ENCODE assay signal across 3 cellular contexts in genomic region chr19:53959176-53959757, GRCh38.
TF ChIP-seq lines count a peak whose summit lies in the region.

No MANE protein-coding gene starts in this region.

TF ChIP-seq in SK-N-SH, 30 proteins besides CTCF, POLR2A, EP300 and RAD21:
- TF ChIP-seq JUND (IDR thresholded peaks at IDR 0.05) = no peak
- peak; percentile 88 for TF ChIP-seq CHD2 (IDR thresholded peaks at IDR 0.05; ENCODE audit: low read length, partially characterized antibody)
TF ChIP-seq in SK-N-SH: peak in this region for 1.

TF ChIP-seq in SK-N-SH treated with all-trans-retinoic acid at 6 μM for 48 hours, 23 proteins besides CTCF, POLR2A, EP300 and RAD21:
- TF ChIP-seq PATZ1 (CRISPR knock-in tag; IDR thresholded peaks at IDR 0.05; ENCODE audit: borderline replicate concordance) (no peak), ESRRG (CRISPR knock-in tag; IDR thresholded peaks at IDR 0.05) (no peak), SNAI2 (CRISPR knock-in tag; IDR thresholded peaks at IDR 0.05) (no peak), ZC3H10 (CRISPR knock-in tag; IDR thresholded peaks at IDR 0.05) (no peak), PPARA (CRISPR knock-in tag; IDR thresholded peaks at IDR 0.05; ENCODE audit: borderline replicate concordance) (no peak), BACH2 (CRISPR knock-in tag; IDR thresholded peaks at IDR 0.05; ENCODE audit: borderline replicate concordance) (no peak), RARB (CRISPR knock-in tag; IDR thresholded peaks at IDR 0.05) (no peak), ZNF8 (CRISPR knock-in tag; IDR thresholded peaks at IDR 0.05) (no peak), ZNF565 (CRISPR knock-in tag; conservative IDR thresholded peaks at IDR 0.05; ENCODE audit: low read depth) (no peak), ARNTL (CRISPR knock-in tag; IDR thresholded peaks at IDR 0.05; ENCODE audit: borderline replicate concordance, low read depth) (no peak), TCF4 (CRISPR knock-in tag; IDR thresholded peaks at IDR 0.05; ENCODE audit: borderline replicate concordance) (no peak), OSR1 (CRISPR knock-in tag; IDR thresholded peaks at IDR 0.05) (no peak)

TF ChIP-seq in H1, 55 proteins besides CTCF, POLR2A, EP300 and RAD21:
- TF ChIP-seq RBBP5 (IDR thresholded peaks at IDR 0.05; ENCODE audit: borderline replicate concordance, low read depth, low read length) = peak; percentile 80; the same call in 1 of the 2 replicates
- peak; percentile 65; the same call in 1 of the 2 replicates for TF ChIP-seq EGR1 (IDR thresholded peaks at IDR 0.05; ENCODE audit: borderline replicate concordance, low read depth, low read length)
- TF ChIP-seq SIN3A (conservative IDR thresholded peaks at IDR 0.05 in 1 of 2, IDR thresholded peaks at IDR 0.05 in 1 of 2; ENCODE audit: low read depth in 1 of 2, low read length in 2 of 2) = 0 out of 4 replicates have a peak, but pooled peaks have one; percentile 22 to 51
- TF ChIP-seq BRCA1 (IDR thresholded peaks at IDR 0.05; ENCODE audit: low read depth, low read length) = no peak
- TF ChIP-seq ATF2 (IDR thresholded peaks at IDR 0.05; ENCODE audit: low read length) = no peak
- no peak for TF ChIP-seq CREB1 (IDR thresholded peaks at IDR 0.05)
- TF ChIP-seq ASH2L (IDR thresholded peaks at IDR 0.05; ENCODE audit: low read length) = peak; percentile 54
- no peak for TF ChIP-seq BCL11A (IDR thresholded peaks at IDR 0.05; ENCODE audit: low read depth in 2 of 2, low read length in 2 of 2)
- TF ChIP-seq POU5F1 (IDR thresholded peaks at IDR 0.05; ENCODE audit: low read depth, low read length) = no peak
- TF ChIP-seq KDM4A (IDR thresholded peaks at IDR 0.05; ENCODE audit: low read depth, low read length, severe bottlenecking) = no peak
- TF ChIP-seq TCF12 (IDR thresholded peaks at IDR 0.05; ENCODE audit: low read depth, low read length) = no peak
- TF ChIP-seq ATF3 (IDR thresholded peaks at IDR 0.05; ENCODE audit: insufficient read depth, low read depth, low read length) = no peak
- TF ChIP-seq SIX5 (IDR thresholded peaks at IDR 0.05; ENCODE audit: low read depth, low read length) = no peak
- TF ChIP-seq HDAC6 (IDR thresholded peaks at IDR 0.05; ENCODE audit: low read depth, low read length) = no peak
- no peak for TF ChIP-seq NANOG (IDR thresholded peaks at IDR 0.05; ENCODE audit: insufficient read depth, low read depth, low read length, poor library complexity, severe bottlenecking)
- no peak for TF ChIP-seq BACH1 (IDR thresholded peaks at IDR 0.05; ENCODE audit: low read length)
- TF ChIP-seq KDM1A (IDR thresholded peaks at IDR 0.05; ENCODE audit: borderline replicate concordance, low read length) = peak; percentile 90
- no peak for TF ChIP-seq SP4 (IDR thresholded peaks at IDR 0.05; ENCODE audit: low read length)
- 0 out of 2 replicates have a peak, but pooled peaks have one; percentile 24 for TF ChIP-seq MAX (IDR thresholded peaks at IDR 0.05)
- TF ChIP-seq SAP30 (IDR thresholded peaks at IDR 0.05; ENCODE audit: insufficient read depth, insufficient replicate concordance, low read length) = no peak
- TF ChIP-seq RNF2 (IDR thresholded peaks at IDR 0.05; ENCODE audit: borderline replicate concordance, low read depth, low read length, missing control alignments, poor library complexity, severe bottlenecking) = no peak
- no peak for TF ChIP-seq FOSL1 (IDR thresholded peaks at IDR 0.05; ENCODE audit: insufficient read depth, low read depth, low read length)
- no peak for TF ChIP-seq CBX5 (IDR thresholded peaks at IDR 0.05; ENCODE audit: low read depth, low read length)
- TF ChIP-seq SIRT6 (IDR thresholded peaks at IDR 0.05; ENCODE audit: low read length) = no peak
- TF ChIP-seq YY1 (IDR thresholded peaks at IDR 0.05; ENCODE audit: low read depth, low read length) = no peak
- TF ChIP-seq PHF8 (conservative IDR thresholded peaks at IDR 0.05; ENCODE audit: low read depth, low read length) = 0 out of 2 replicates have a peak, but pooled peaks have one; percentile 17
- TF ChIP-seq SP1 (IDR thresholded peaks at IDR 0.05; ENCODE audit: low read depth, low read length) = peak; percentile 63; the same call in 1 of the 2 replicates
- no peak for TF ChIP-seq SRF (IDR thresholded peaks at IDR 0.05; ENCODE audit: low read depth, low read length)
- TF ChIP-seq JUND (IDR thresholded peaks at IDR 0.05; ENCODE audit: low read length) = no peak
- TF ChIP-seq CTBP2 (IDR thresholded peaks at IDR 0.05; ENCODE audit: borderline replicate concordance, insufficient read depth, insufficient read length, low read length) = no peak
- TF ChIP-seq CHD1 (IDR thresholded peaks at IDR 0.05; ENCODE audit: low read depth, low read length) = no peak
- no peak for TF ChIP-seq JUN (IDR thresholded peaks at IDR 0.05; ENCODE audit: low read depth, low read length)
- TF ChIP-seq NRF1 (IDR thresholded peaks at IDR 0.05; ENCODE audit: low read depth, low read length) = no peak
